Comparison of ENCODE assay signal across 16 cellular contexts in genomic region chr22:24161485-24161884, GRCh38. TPM values are rescaled to one million over a fixed set of nuclear protein-coding genes. Genes with fewer than 3 reads are reported as not detected.
DNase-seq lines count a peak whose midpoint lies in the region; ATAC-seq and TF ChIP-seq lines count a peak whose summit lies in the region.
"Had no signal": no experiment of that assay in that cellular context is flagged by ENCODE, and none has a peak within 500 bp of the region (broad histone marks: within the 10 kb centered on the region; RNA-seq: fewer than 3 reads in every experiment).

No MANE protein-coding gene starts in this region.

- H2AFZ ChIP-seq in parathyroid adenoma, result no peak overlapping the region

- no peak overlapping the region for H3K9ac ChIP-seq in parathyroid adenoma

- peak overlapping the region in 4 of 7 donors; percentile 29 to 80 (median 63) for H3K27ac Mint-ChIP-seq in CD4-positive, alpha-beta memory T cell
- H3K27ac Mint-ChIP-seq in central memory CD8-positive, alpha-beta T cell (ENCODE audit: low read depth), result peak overlapping the region; percentile 82

- TF ChIP-seq CTCF in C4-2B (conservative IDR thresholded peaks at IDR 0.05), result no peak
- TF ChIP-seq CTCF in parathyroid adenoma (IDR thresholded peaks at IDR 0.05), result no peak

- CTCF ChIA-PET in CD4-positive, alpha-beta memory T cell (lab: Charles Lee; ENCODE audit: partially characterized antibody), result interaction anchor here (0.8 to 1.5 kb wide), 3 partner anchors 13 to 54 kb away, joined by 3 to 8 read pairs (median 4); no protein-coding TSS in a partner anchor

- peaks cover 44% of the 10 kb centered on the region for H3K36me3 ChIP-seq in CD4-positive, alpha-beta memory T cell (ENCODE audit: insufficient read depth, low read length)
- no peaks in the 10 kb centered on the region for H3K36me3 ChIP-seq in parathyroid adenoma (ENCODE audit: control insufficient read depth, insufficient read depth, low read length)

- intact Hi-C loops in CD4-positive, alpha-beta memory T cell (cut with micrococcal nuclease), result no loop called here

- no peak for DNase-seq in CD4-positive, alpha-beta memory T cell
- DNase-seq in central memory CD8-positive, alpha-beta T cell (ENCODE audit: low spot score in 2 of 2), result no peak
- DNase-seq in islet precursor cell (no peak), HT-29 (ENCODE audit: low spot score) (no peak)
- no peak for DNase-seq in effector CD4-positive, alpha-beta T cell
- DNase-seq: activated CD4-positive, alpha-beta T cell treated with anti-CD3 and anti-CD28 coated beads, Interleukin-2, amount 50 U/mL, for 48 hours; activated T-cell treated with anti-CD3 and anti-CD28 coated beads, Interleukin-2, amount 50 U/mL, for 72 hours; mucosa of descending colon; NCI-H526; OCI-M1; retina; T-helper 2 cell had no signal

- no peak overlapping the region for H3K4me3 ChIP-seq in CD4-positive, alpha-beta memory T cell (ENCODE audit: low read length in 2 of 2)
- H3K4me3 ChIP-seq in parathyroid adenoma (ENCODE audit: low read depth, low read length), result no peak overlapping the region
- H3K4me3 ChIP-seq: mucosa of descending colon, thyroid gland had no signal

- POLR2A ChIA-PET in CD4-positive, alpha-beta memory T cell (lab: Charles Lee; ENCODE audit: partially characterized antibody), result no interaction called here

- H3K27me3 Mint-ChIP-seq in CD4-positive, alpha-beta memory T cell, result no peaks in the 10 kb centered on the region
- no peaks in the 10 kb centered on the region for H3K27me3 Mint-ChIP-seq in central memory CD8-positive, alpha-beta T cell

- no peak overlapping the region for H3K4me3 Mint-ChIP-seq in CD4-positive, alpha-beta memory T cell
- H3K4me3 Mint-ChIP-seq in central memory CD8-positive, alpha-beta T cell, result no peak overlapping the region
- H3K4me3 Mint-ChIP-seq: activated T-cell treated with anti-CD3 and anti-CD28 coated beads, Interleukin-2, amount 50 U/mL, for 72 hours had no signal

- peaks cover 0 to 2% (median 0%) of the 10 kb centered on the region in 8 donors for H3K9me3 Mint-ChIP-seq in CD4-positive, alpha-beta memory T cell
- H3K9me3 Mint-ChIP-seq in central memory CD8-positive, alpha-beta T cell, result no peaks in the 10 kb centered on the region
- H3K9me3 Mint-ChIP-seq: activated T-cell treated with anti-CD3 and anti-CD28 coated beads, Interleukin-2, amount 50 U/mL, for 72 hours had no signal

- no peaks in the 10 kb centered on the region for H3K9me3 ChIP-seq in CD4-positive, alpha-beta memory T cell (ENCODE audit: control insufficient read depth in 1 of 2, low read length in 2 of 2)
- no peaks in the 10 kb centered on the region for H3K9me3 ChIP-seq in parathyroid adenoma (ENCODE audit: control insufficient read depth, low read length)
- H3K9me3 ChIP-seq: mucosa of descending colon, thyroid gland had no signal

- no peak for ATAC-seq in central memory CD8-positive, alpha-beta T cell (replicated peaks; ENCODE audit: extremely low read depth, poor library complexity, severe bottlenecking)
- ATAC-seq: activated T-cell treated with anti-CD3 and anti-CD28 coated beads, Interleukin-2, amount 50 U/mL, for 72 hours; esophagus mucosa; mucosa of descending colon had no signal

- H3K27me3 ChIP-seq in CD4-positive, alpha-beta memory T cell (ENCODE audit: insufficient read depth, low read length), result no peaks in the 10 kb centered on the region
- H3K27me3 ChIP-seq in parathyroid adenoma (ENCODE audit: control insufficient read depth, insufficient read depth, low read length), result no peaks in the 10 kb centered on the region
- H3K27me3 ChIP-seq: thyroid gland had no signal

- peaks cover 8 to 55% of the 10 kb centered on the region in 2 donors for H3K36me3 Mint-ChIP-seq in CD4-positive, alpha-beta memory T cell
- H3K36me3 Mint-ChIP-seq in central memory CD8-positive, alpha-beta T cell (ENCODE audit: insufficient read depth), result peaks cover 23% of the 10 kb centered on the region

- peak overlapping the region; percentile 18; the same call in 1 of the 2 replicates for H3K27ac ChIP-seq in C4-2B
- H3K27ac ChIP-seq in CD4-positive, alpha-beta memory T cell (ENCODE audit: low read depth, low read length), result no peak overlapping the region
- H3K27ac ChIP-seq in parathyroid adenoma, result peak overlapping the region; percentile 69

- H3K4me2 ChIP-seq in parathyroid adenoma (ENCODE audit: low read length), result no peak overlapping the region

- peaks cover 2% of the 10 kb centered on the region for H3K79me2 ChIP-seq in parathyroid adenoma

- peaks cover 13 to 56% (median 34%) of the 10 kb centered on the region in 4 donors for H3K4me1 Mint-ChIP-seq in CD4-positive, alpha-beta memory T cell
- H3K4me1 Mint-ChIP-seq in central memory CD8-positive, alpha-beta T cell, result peaks cover 60% of the 10 kb centered on the region

- H3K4me1 ChIP-seq in CD4-positive, alpha-beta memory T cell (ENCODE audit: insufficient read depth, low read length), result peaks cover 29% of the 10 kb centered on the region
- peaks cover 14% of the 10 kb centered on the region for H3K4me1 ChIP-seq in parathyroid adenoma

RNA-seq across cellular contexts. Expression of gene SUSD2, which starts 19.8 kb away (rescaled TPM):
- total RNA-seq in CD4-positive, alpha-beta memory T cell, result under 1 TPM; 0.44 to 0.52 TPM
- polyA plus RNA-seq in CD4-positive, alpha-beta memory T cell, result under 1 TPM in 1 of 2 donors, not detected in 1; 0.05 TPM
- 1.1 and 1.2 TPM in 2 replicates for total RNA-seq in HT-29 (2014; rRNA removed; shearing (Covaris generic))
